In the genomic region with DNA sequence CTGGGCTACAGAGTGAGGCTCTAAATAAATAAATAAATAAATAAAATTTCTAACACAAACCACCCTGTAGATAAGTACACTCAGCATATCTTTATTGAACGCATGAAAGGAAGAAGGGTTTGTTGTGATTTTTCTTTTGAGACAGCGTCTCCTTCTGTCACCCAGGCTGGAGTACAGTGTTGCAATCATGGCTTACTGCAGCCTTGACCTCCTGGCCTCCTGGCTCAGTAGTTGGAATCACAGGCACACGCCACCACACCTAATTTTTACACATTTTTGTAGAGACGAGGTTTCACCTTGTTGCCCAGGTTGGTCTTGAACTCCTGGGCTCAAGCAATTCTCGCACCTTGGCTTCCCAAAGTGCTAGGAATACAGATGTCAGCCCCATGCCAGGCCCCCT, we compare ENCODE assay signal across 25 cellular contexts. TPM values are rescaled to one million over a fixed set of nuclear protein-coding genes. Genes with fewer than 3 reads are reported as not detected.
A peak's percentile ranks its signal among the peaks of the same experiment; 100 is the strongest.
DNase-seq lines count a peak whose midpoint lies in the region; ATAC-seq, FAIRE-seq and TF ChIP-seq lines count a peak whose summit lies in the region.
"Had no signal": no experiment of that assay in that cellular context is flagged by ENCODE, and none has a peak within 500 bp of the region (broad histone marks: within the 10 kb centered on the region; RNA-seq: fewer than 3 reads in every experiment).

No MANE protein-coding gene starts in this region.

- H3K4ac ChIP-seq in H9 (ENCODE audit: low read depth, low read length) (no peak overlapping the region), H1 (replicated peaks; ENCODE audit: insufficient read length, low read depth, low read length) (no peak overlapping the region)

- H3K56ac ChIP-seq in H9 (ENCODE audit: insufficient read length, low read depth, low read length) (no peak overlapping the region), H1 (replicated peaks; ENCODE audit: insufficient read length, low read depth, low read length) (no peak overlapping the region)

- H4K5ac ChIP-seq in H9 (ENCODE audit: insufficient read length, low read depth, low read length) (no peak overlapping the region), H1 (ENCODE audit: insufficient read length, low read depth, low read length) (no peak overlapping the region)

- H3K4me3 ChIP-seq in H1 (ENCODE audit: extremely low read depth in 1 of 4, insufficient read depth in 2 of 4, low read depth in 3 of 4, low read length in 4 of 4) (no peak overlapping the region), liver (ENCODE audit: low read depth in 1 of 3, low read length in 3 of 3) (no peak overlapping the region)
- H3K4me3 ChIP-seq: A549; BLaER1 treated with 17β-estradiol and CSF1 and Interleukin-3, amounts not matched to agents 10 nM and 100 nM; GM12878 had no signal

- no peak for FAIRE-seq in H1 (lab: Jason Lieb, UNC)
- FAIRE-seq: A549, D721Med, G401.6, GM12878, GM12892, GM18507, GM19239 had no signal

- no peak for TF ChIP-seq POLR2A in H1 (IDR thresholded peaks at IDR 0.05; ENCODE audit: control extremely low read depth in 1 of 2, low read depth in 2 of 2, low read length in 2 of 2)

- H2BK12ac ChIP-seq in H9 (ENCODE audit: insufficient read length, low read depth, low read length) (no peak overlapping the region), H1 (ENCODE audit: low read depth, low read length) (peak overlapping the region; percentile 89; the same call in 1 of the 2 replicates)

- TF ChIP-seq EP300 in H1 (IDR thresholded peaks at IDR 0.05; ENCODE audit: borderline replicate concordance in 1 of 2, low read depth in 2 of 2, low read length in 2 of 2) = no peak

- TF ChIP-seq CTCF in H9 (conservative IDR thresholded peaks at IDR 0.05) (no peak), H1 (IDR thresholded peaks at IDR 0.05; ENCODE audit: control extremely low read depth in 1 of 3, insufficient read depth in 1 of 3, low read depth in 1 of 3, low read length in 3 of 3) (no peak), liver (IDR thresholded peaks at IDR 0.05; ENCODE audit: low read depth, low read length, missing input control) (no peak), glutamatergic neuron (IDR thresholded peaks at IDR 0.05; ENCODE audit: partially characterized antibody, unreplicated experiment) (no peak), foreskin keratinocyte (conservative IDR thresholded peaks at IDR 0.05) (no peak)

- ATAC-seq in left lobe of liver (peak; percentile 64), foreskin keratinocyte (no peak)
- ATAC-seq: A549; CD8-positive, alpha-beta T cell; GM12878 had no signal

- no peak overlapping the region for H3T11ph ChIP-seq in H9 (ENCODE audit: low read length)

- H3K27me3 ChIP-seq in H9 (ENCODE audit: insufficient read depth, low read length) = no peaks in the 10 kb centered on the region
- H3K27me3 ChIP-seq in H1 (replicated peaks in 1 of 4; ENCODE audit: control insufficient read depth in 3 of 4, extremely low read depth in 1 of 4, insufficient read depth in 3 of 4, low read length in 3 of 4) = no peaks in the 10 kb centered on the region
- no peaks in the 10 kb centered on the region for H3K27me3 ChIP-seq in liver (ENCODE audit: control insufficient read depth in 4 of 4, insufficient read depth in 4 of 4, low read length in 3 of 4)
- H3K27me3 ChIP-seq in foreskin keratinocyte = no peaks in the 10 kb centered on the region
- H3K27me3 ChIP-seq: BLaER1 treated with 17β-estradiol and CSF1 and Interleukin-3, amounts not matched to agents 10 nM and 100 nM had no signal

- H3K18ac ChIP-seq in H9 (ENCODE audit: insufficient read length, low read depth, low read length) = no peak overlapping the region
- no peak overlapping the region for H3K18ac ChIP-seq in H1 (ENCODE audit: extremely low read depth, low read length)

- no peaks in the 10 kb centered on the region for H3K9me3 ChIP-seq in H9 (ENCODE audit: control insufficient read depth, low read depth, low read length)
- H3K9me3 ChIP-seq in H1 (ENCODE audit: insufficient read depth in 2 of 2, low read depth in 1 of 2, low read length in 1 of 2) = no peaks in the 10 kb centered on the region
- no peaks in the 10 kb centered on the region for H3K9me3 ChIP-seq in liver (ENCODE audit: control insufficient read depth in 4 of 4, low read length in 3 of 4)
- H3K9me3 ChIP-seq: A549; BLaER1 treated with 17β-estradiol and CSF1 and Interleukin-3, amounts not matched to agents 10 nM and 100 nM; Caco-2 had no signal

- H3K27ac Mint-ChIP-seq in H9 (peak overlapping the region in 1 of 3 experiments; percentile 82; a peak in 1 of 7 replicates), glutamatergic neuron (ENCODE audit: unreplicated experiment) (no peak overlapping the region)
- H3K27ac Mint-ChIP-seq: B cell; CD4-positive, alpha-beta T cell; CD8-positive, alpha-beta T cell had no signal

- H2BK15ac ChIP-seq in H9 (ENCODE audit: low read depth, low read length) = no peak overlapping the region
- no peak overlapping the region for H2BK15ac ChIP-seq in H1 (ENCODE audit: low read length)

- DNase-seq in H9 (no peak), H1 (ENCODE audit: low read depth in 1 of 2, low spot score in 2 of 2) (no peak), left lobe of liver (ENCODE audit: low spot score) (peak; percentile 48), glutamatergic neuron (no peak), T-helper 2 cell (no peak), NCI-H1092 treated with DMSO at 0.1 percent for 48 hours (lab: John Stamatoyannopoulos, UW) (no peak), foreskin keratinocyte (no peak)
- DNase-seq: AML-193; Caco-2; Calu3; CD4-positive, alpha-beta T cell; CD8-positive, alpha-beta T cell; DMS79 treated with DMSO at 0.1 percent for 48 hours had no signal

- H3K27ac ChIP-seq in H9 (ENCODE audit: insufficient read length, low read depth, low read length) = no peak overlapping the region
- no peak overlapping the region for H3K27ac ChIP-seq in H1 (ENCODE audit: low read depth, low read length)
- no peak overlapping the region for H3K27ac ChIP-seq in liver (ENCODE audit: low read depth in 1 of 2, low read length in 2 of 2)
- no peak overlapping the region for H3K27ac ChIP-seq in foreskin keratinocyte
- H3K27ac ChIP-seq: 22Rv1; A549; BLaER1 treated with 17β-estradiol and CSF1 and Interleukin-3, amounts not matched to agents 10 nM and 100 nM; C4-2B had no signal

- H2BK5ac ChIP-seq in H9 (ENCODE audit: insufficient read length, low read length) (no peak overlapping the region), H1 (ENCODE audit: low read depth, low read length) (no peak overlapping the region)

- H3K23me2 ChIP-seq in H9 (ENCODE audit: insufficient read length, low read depth, low read length, poor library complexity, severe bottlenecking) (no peaks in the 10 kb centered on the region), H1 (ENCODE audit: low read depth, low read length) (no peaks in the 10 kb centered on the region)

- H2BK20ac ChIP-seq in H9 (ENCODE audit: low read depth, low read length, poor library complexity, severe bottlenecking) (no peak overlapping the region), H1 (ENCODE audit: low read length) (0 out of 2 replicates have a peak overlapping the region, but pooled peaks have one; percentile 88)

- TF ChIP-seq RAD21 in H1 (IDR thresholded peaks at IDR 0.05 in 1 of 2, conservative IDR thresholded peaks at IDR 0.05 in 1 of 2; ENCODE audit: low read depth in 2 of 2, low read length in 2 of 2) = no peak
- TF ChIP-seq RAD21 in liver (IDR thresholded peaks at IDR 0.05) = no peak

- WGBS in H9 (ENCODE audit: extremely low coverage, insufficient read length, low lambda C conversion rate) = no CpG with 5 or more reads among the region's 5 CpGs
- WGBS in H1 (ENCODE audit: extremely low coverage in 1 of 2, insufficient coverage in 1 of 2, insufficient read length in 1 of 2, insufficient replicate concordance in 2 of 2, low coverage in 1 of 2, low lambda C conversion rate in 2 of 2, missing lambda C conversion rate in 1 of 2), 2 experiments = 75% methylated on average over 5 of the region's 5 CpGs; no CpG with 5 or more reads in 1 of the 2 experiments
- 39% methylated on average over 5 of the region's 5 CpGs for WGBS in liver

- no peaks in the 10 kb centered on the region for H3K79me1 ChIP-seq in H9 (ENCODE audit: insufficient read depth, low read depth, low read length, poor library complexity, severe bottlenecking)
- H3K79me1 ChIP-seq in H1 (ENCODE audit: low read depth, low read length) = no peaks in the 10 kb centered on the region

- CTCF ChIA-PET in H1 (lab: Charles Lee; ENCODE audit: partially characterized antibody) = no interaction called here

- H3K4me3 Mint-ChIP-seq in H9 = no peak overlapping the region
- no peak overlapping the region for H3K4me3 Mint-ChIP-seq in glutamatergic neuron (ENCODE audit: unreplicated experiment)
- H3K4me3 Mint-ChIP-seq: B cell; CD4-positive, alpha-beta T cell; CD8-positive, alpha-beta T cell had no signal

- H3K4me1 Mint-ChIP-seq in H9 (peaks cover 20 to 28% of the 10 kb centered on the region in 2 experiments), glutamatergic neuron (ENCODE audit: low read depth, unreplicated experiment) (no peaks in the 10 kb centered on the region)
- H3K4me1 Mint-ChIP-seq: B cell had no signal

- no peaks in the 10 kb centered on the region for H3K36me3 ChIP-seq in H1 (ENCODE audit: control insufficient read depth in 2 of 4, insufficient read depth in 4 of 4, low read length in 3 of 4)
- no peaks in the 10 kb centered on the region for H3K36me3 ChIP-seq in liver (ENCODE audit: control insufficient read depth in 4 of 4, insufficient read depth in 3 of 4, low read depth in 1 of 4, low read length in 3 of 4)
- H3K36me3 ChIP-seq: BLaER1 treated with 17β-estradiol and CSF1 and Interleukin-3, amounts not matched to agents 10 nM and 100 nM had no signal

- no peak overlapping the region for H3K14ac ChIP-seq in H9 (ENCODE audit: insufficient read depth, low read length)
- H3K14ac ChIP-seq in H1 (ENCODE audit: insufficient read length) = no peak overlapping the region

- H3K27me3 Mint-ChIP-seq in H9 (ENCODE audit: low read depth) (peaks cover 4% of the 10 kb centered on the region), glutamatergic neuron (ENCODE audit: unreplicated experiment) (peaks cover 5% of the 10 kb centered on the region)
- H3K27me3 Mint-ChIP-seq: CD4-positive, alpha-beta T cell had no signal

- H2AK5ac ChIP-seq in H9 (ENCODE audit: insufficient read length, low read length) = no peak overlapping the region
- H2AK5ac ChIP-seq in H1 (ENCODE audit: low read depth, low read length) = 0 out of 2 replicates have a peak overlapping the region, but pooled peaks have one; percentile 56

- H4K20me1 ChIP-seq in H9 (ENCODE audit: control insufficient read depth, insufficient read depth, insufficient read length) = no peaks in the 10 kb centered on the region
- no peaks in the 10 kb centered on the region for H4K20me1 ChIP-seq in H1 (replicated peaks in 1 of 2; ENCODE audit: control insufficient read depth in 1 of 2, insufficient read depth in 2 of 2, low read length in 2 of 2)
- H4K20me1 ChIP-seq: BLaER1 treated with 17β-estradiol and CSF1 and Interleukin-3, amounts not matched to agents 10 nM and 100 nM had no signal

- H3K23ac ChIP-seq in H9 (ENCODE audit: insufficient read length, low read depth, low read length) (no peak overlapping the region), H1 (ENCODE audit: insufficient read length) (no peak overlapping the region)

- H4K91ac ChIP-seq in H9 (ENCODE audit: insufficient read length, low read depth, low read length) = no peak overlapping the region
- H4K91ac ChIP-seq in H1 (replicated peaks; ENCODE audit: insufficient read length, low read length) = no peak overlapping the region

- H2AFZ ChIP-seq in H9 (ENCODE audit: low read length) = no peak overlapping the region
- H2AFZ ChIP-seq in H1 (ENCODE audit: low read length) = no peak overlapping the region

- H3K79me2 ChIP-seq in H9 (ENCODE audit: insufficient read depth, low read length) (no peaks in the 10 kb centered on the region), H1 (ENCODE audit: control insufficient read depth in 1 of 2, insufficient read depth in 2 of 2, low read length in 2 of 2) (no peaks in the 10 kb centered on the region)

- H3K4me1 ChIP-seq in H9 (ENCODE audit: insufficient read depth, low read length) (no peaks in the 10 kb centered on the region; the same call in 1 of the 2 replicates), H1 (replicated peaks in 1 of 4; ENCODE audit: control insufficient read depth in 3 of 4, insufficient read depth in 4 of 4, low read length in 3 of 4) (peaks cover 0 to 2% (median 0%) of the 10 kb centered on the region in 4 experiments; a peak in 2 of 7 replicates), liver (ENCODE audit: control insufficient read depth in 4 of 4, insufficient read depth in 4 of 4, low read length in 3 of 4) (peaks cover 0 to 4% (median 0%) of the 10 kb centered on the region in 4 donors), foreskin keratinocyte (no peaks in the 10 kb centered on the region)
- H3K4me1 ChIP-seq: A549; BLaER1 treated with 17β-estradiol and CSF1 and Interleukin-3, amounts not matched to agents 10 nM and 100 nM; Caco-2 had no signal

- H4K8ac ChIP-seq in H9 (replicated peaks; ENCODE audit: insufficient read length, low read depth, low read length) (no peak overlapping the region), H1 (ENCODE audit: extremely low read depth, insufficient read depth, low read length) (no peak overlapping the region)

- no peak overlapping the region for H3K4me2 ChIP-seq in H9 (ENCODE audit: insufficient read depth, insufficient read length, low read length)
- H3K4me2 ChIP-seq in H1 (ENCODE audit: insufficient read depth in 1 of 2, low read depth in 2 of 2, low read length in 2 of 2) = no peak overlapping the region
- H3K4me2 ChIP-seq: A549; BLaER1 treated with 17β-estradiol and CSF1 and Interleukin-3, amounts not matched to agents 10 nM and 100 nM had no signal

- H2BK120ac ChIP-seq in H9 (ENCODE audit: low read depth, low read length, poor library complexity, severe bottlenecking) (no peak overlapping the region), H1 (replicated peaks; ENCODE audit: low read depth, low read length) (no peak overlapping the region)

- peak overlapping the region; percentile 23 for H3K9ac ChIP-seq in H9 (ENCODE audit: extremely low read depth, insufficient read length, low read length)
- no peak overlapping the region for H3K9ac ChIP-seq in H1 (replicated peaks in 1 of 4; ENCODE audit: extremely low read depth in 1 of 4, low read depth in 3 of 4, low read length in 3 of 4)
- no peak overlapping the region for H3K9ac ChIP-seq in liver (ENCODE audit: low read depth in 1 of 2, low read length in 2 of 2)
- H3K9ac ChIP-seq: BLaER1 treated with 17β-estradiol and CSF1 and Interleukin-3, amounts not matched to agents 10 nM and 100 nM had no signal

- no peaks in the 10 kb centered on the region; a peak in 1 of 7 replicates for H3K36me3 Mint-ChIP-seq in H9 (ENCODE audit: insufficient read depth in 1 of 3, low read depth in 3 of 3)
- H3K36me3 Mint-ChIP-seq in glutamatergic neuron (ENCODE audit: unreplicated experiment) = no peaks in the 10 kb centered on the region
- H3K36me3 Mint-ChIP-seq: CD8-positive, alpha-beta T cell had no signal

- no peaks in the 10 kb centered on the region for H3K9me3 Mint-ChIP-seq in H9
- H3K9me3 Mint-ChIP-seq in glutamatergic neuron (ENCODE audit: unreplicated experiment) = peaks cover 1% of the 10 kb centered on the region
- H3K9me3 Mint-ChIP-seq: CD4-positive, alpha-beta T cell; CD8-positive, alpha-beta T cell had no signal

- POLR2A ChIA-PET in H1 (lab: Charles Lee; ENCODE audit: partially characterized antibody) = no interaction called here

RNA-seq across cellular contexts. Expression of gene RCC2, which starts 23.2 kb away (rescaled TPM):
- 473 and 474 TPM in 2 replicates for total RNA-seq in H9 (2021)
- total RNA-seq in H1 (2021; fragmentation: NEBNext Ultra II Directional; extraction: Animal tissue kit (Norgen Biotek cat#: 25700)) = 454 and 455 TPM in 2 replicates
- 229 and 389 TPM in 2 replicates for polyA plus RNA-seq in H1 (2011; rRNA removed)
- polyA plus RNA-seq in H1 (2011; cell fraction: cytosol; rRNA removed) = 208 TPM
- polyA plus RNA-seq in H1 (2011; cell fraction: nucleus; rRNA removed) = 390 TPM
- 308 to 381 TPM (median 333 TPM) in 4 replicates for polyA plus RNA-seq in H1 (2012, experiment 1 of 2)
- 197 TPM for polyA plus RNA-seq in H1 (2012, experiment 2 of 2)
- polyA plus RNA-seq in H1 (2013, experiment 1 of 2) = 230 TPM
- 221 TPM for polyA plus RNA-seq in H1 (2013, experiment 2 of 2)
- polyA minus RNA-seq in H1 (2011; rRNA and poly(A)+ RNA removed) = 172 and 251 TPM in 2 replicates
- polyA minus RNA-seq in H1 (2011; cell fraction: cytosol; rRNA and poly(A)+ RNA removed) = 193 TPM
- polyA minus RNA-seq in H1 (2011; cell fraction: nucleus; rRNA and poly(A)+ RNA removed) = 82.4 TPM
- 8.0 TPM for total RNA-seq in left lobe of liver
- total RNA-seq in liver = 10 to 100 TPM in 1 of 2 donors, 1 to 10 TPM in 1; 8.6 to 36.7 TPM
- polyA plus RNA-seq in liver = 1 to 10 TPM; 2.1 to 7.6 TPM
- total RNA-seq in glutamatergic neuron (ENCODE audit: unreplicated experiment) = 132 TPM
- 115 and 118 TPM in 2 replicates for total RNA-seq in foreskin keratinocyte
- polyA plus RNA-seq in foreskin keratinocyte = 75.1 and 78.4 TPM in 2 replicates
